Comparison of ENCODE assay signal across 16 cellular contexts in the genomic region with DNA sequence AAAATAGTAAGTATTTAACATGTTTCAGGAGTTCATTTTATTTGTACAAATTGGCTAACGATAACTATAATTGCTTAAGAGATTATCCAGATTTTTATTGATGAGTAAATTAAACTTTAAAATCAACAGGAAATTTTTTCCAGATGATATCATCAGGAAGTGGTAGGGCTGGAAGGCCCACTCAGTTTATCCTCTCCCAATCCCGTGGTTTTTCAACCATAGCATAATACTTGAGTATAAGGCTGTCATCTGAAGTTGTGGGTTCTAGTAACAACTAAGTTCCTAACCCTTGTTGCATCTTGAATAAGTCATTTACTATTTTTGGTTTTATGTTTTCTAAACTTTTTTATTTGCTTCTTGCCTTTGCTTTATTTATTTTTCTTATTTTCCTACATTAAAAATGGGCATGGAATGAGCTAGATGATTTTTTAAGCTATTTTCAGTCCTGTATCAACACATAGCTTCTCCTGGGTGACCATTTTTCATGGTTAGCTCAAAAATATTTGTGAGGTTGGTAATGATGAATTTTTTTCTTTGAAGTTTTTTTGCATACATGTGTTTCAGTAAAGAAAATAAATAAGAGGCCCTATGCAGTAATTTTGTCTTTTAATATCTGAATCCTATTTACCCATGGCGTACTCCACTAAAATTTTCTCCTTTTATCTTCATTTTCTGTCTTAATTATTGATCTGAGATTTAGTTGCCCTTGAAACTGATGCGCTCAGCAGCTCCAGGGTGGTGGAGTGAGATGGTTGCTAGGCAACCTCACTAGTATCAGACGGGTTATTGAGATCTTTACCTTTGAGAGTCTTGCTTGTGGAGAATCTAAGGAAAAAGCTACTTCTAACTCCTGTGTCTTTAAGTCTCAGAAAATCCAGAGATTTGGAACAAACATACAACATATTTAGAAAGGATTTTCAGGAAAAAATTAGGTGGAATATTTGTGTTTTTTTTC.
A peak's percentile ranks its signal among the peaks of the same experiment; 100 is the strongest.
DNase-seq lines count a peak whose midpoint lies in the region; ATAC-seq and TF ChIP-seq lines count a peak whose summit lies in the region.
"Had no signal": no experiment of that assay in that cellular context is flagged by ENCODE, and none has a peak within 500 bp of the region (broad histone marks: within the 10 kb centered on the region; RNA-seq: fewer than 3 reads in every experiment).

No MANE protein-coding gene starts in this region.

- in situ Hi-C loops in Caki2 (cut with HindIII; ENCODE audit: low pct_unique_long_range_greater_than_20kb, low sequenced_read_pairs) = no loop called here

- no peaks in the 10 kb centered on the region for H3K27me3 Mint-ChIP-seq in Calu3 (ENCODE audit: unreplicated experiment)
- H3K27me3 Mint-ChIP-seq: activated naive CD8-positive, alpha-beta T cell treated with anti-CD3 and anti-CD28 coated beads, Interleukin-2, amount 10 ng/mL, durations not matched to agents 7 days and 5 days; CD4-positive, CD25-positive, alpha-beta regulatory T cell had no signal

- H3K27ac ChIP-seq in left lung = no peak overlapping the region
- H3K27ac ChIP-seq in heart right ventricle = no peak overlapping the region
- H3K27ac ChIP-seq: dorsolateral prefrontal cortex had no signal

- H3K27me3 ChIP-seq in left lung (no peaks in the 10 kb centered on the region), heart right ventricle (no peaks in the 10 kb centered on the region)
- H3K27me3 ChIP-seq: dorsolateral prefrontal cortex had no signal

- no peaks in the 10 kb centered on the region for H3K36me3 Mint-ChIP-seq in Calu3 (ENCODE audit: insufficient read depth, unreplicated experiment)
- H3K36me3 Mint-ChIP-seq: activated naive CD8-positive, alpha-beta T cell treated with anti-CD3 and anti-CD28 coated beads, Interleukin-2, amount 10 ng/mL, durations not matched to agents 7 days and 5 days; CD4-positive, CD25-positive, alpha-beta regulatory T cell had no signal

- CTCF ChIA-PET in Calu3 (lab: Charles Lee) = interaction anchor here (0.6 kb wide), 1 partner anchor 1015 kb away, joined by 3 read pairs; no protein-coding TSS in a partner anchor

- H3K4me1 ChIP-seq in left lung = no peaks in the 10 kb centered on the region
- H3K4me1 ChIP-seq in heart right ventricle = no peaks in the 10 kb centered on the region

- ATAC-seq in left lung (peak; percentile 71), heart right ventricle (no peak)
- ATAC-seq: Panc1; stimulated activated naive CD8-positive, alpha-beta T cell treated with anti-CD3 and anti-CD28 coated beads, Interleukin-15, Interleukin-2, amounts not matched to agents 100 U/mL and 50 U/mL, for 24 hours had no signal

- no peaks in the 10 kb centered on the region for H3K4me1 Mint-ChIP-seq in Calu3 (ENCODE audit: low read depth, unreplicated experiment)
- H3K4me1 Mint-ChIP-seq: activated naive CD8-positive, alpha-beta T cell treated with anti-CD3 and anti-CD28 coated beads, Interleukin-2, amount 10 ng/mL, durations not matched to agents 7 days and 5 days; CD4-positive, CD25-positive, alpha-beta regulatory T cell had no signal

- H3K36me3 ChIP-seq in left lung (no peaks in the 10 kb centered on the region), heart right ventricle (no peaks in the 10 kb centered on the region)

- no peaks in the 10 kb centered on the region for H3K9me3 ChIP-seq in left lung
- peaks cover 0 to 7% (median 0%) of the 10 kb centered on the region in 11 donors for H3K9me3 ChIP-seq in heart right ventricle

- intact Hi-C loops in left lung (cut with DNase I) = no loop called here
- intact Hi-C loops in Calu3 (cut with micrococcal nuclease; ENCODE audit: unreplicated experiment) = no loop called here
- intact Hi-C loops in heart right ventricle (cut with DNase I) = no loop called here

- no TSS peak for BruUV-seq in Calu3 (replicated peaks; lab: Mats Ljungman, UMichigan)

- H3K4me3 ChIP-seq in left lung (no peak overlapping the region), heart right ventricle (no peak overlapping the region)
- H3K4me3 ChIP-seq: dorsolateral prefrontal cortex had no signal

- TF ChIP-seq CTCF in left lung (IDR thresholded peaks at IDR 0.05) (no peak), Calu3 (IDR thresholded peaks at IDR 0.05; ENCODE audit: unreplicated experiment) (no peak), heart right ventricle (IDR thresholded peaks at IDR 0.05) (no peak)

- H3K27ac Mint-ChIP-seq in Calu3 (ENCODE audit: unreplicated experiment) = no peak overlapping the region
- H3K27ac Mint-ChIP-seq: activated naive CD8-positive, alpha-beta T cell treated with anti-CD3 and anti-CD28 coated beads, Interleukin-2, amount 10 ng/mL, durations not matched to agents 7 days and 5 days; CD4-positive, CD25-positive, alpha-beta regulatory T cell had no signal

- peak; percentile 2 for DNase-seq in Caki2 (ENCODE audit: low read depth)
- DNase-seq in HS-5 (ENCODE audit: low read depth) = peak; percentile 56
- peak; percentile 35 for DNase-seq in astrocyte of the hippocampus (ENCODE audit: low read depth, low spot score)
- no peak for DNase-seq in left lung
- no peak for DNase-seq in NCI-H2081 (lab: John Stamatoyannopoulos, UW)
- no peak for DNase-seq in Calu3
- no peak for DNase-seq in heart right ventricle
- DNase-seq in putamen (ENCODE audit: low spot score) = no peak
- DNase-seq: activated naive CD8-positive, alpha-beta T cell treated with anti-CD3 and anti-CD28 coated beads, Interleukin-2, amount 10 ng/mL, durations not matched to agents 7 days and 5 days; CD4-positive, CD25-positive, alpha-beta regulatory T cell; dorsolateral prefrontal cortex; NCI-H2081 treated with DMSO at 0.1 percent for 48 hours; posterior cingulate gyrus; stimulated activated CD4-positive, alpha-beta T cell treated with anti-CD3 and anti-CD28 coated beads, Interleukin-4, amount 100 ng/mL, for 24 hours; stimulated activated naive CD8-positive, alpha-beta T cell treated with anti-CD3 and anti-CD28 coated beads, Interleukin-15, Interleukin-2, amounts not matched to agents 100 U/mL and 50 U/mL, for 24 hours had no signal

- no peak overlapping the region for H3K4me3 Mint-ChIP-seq in Calu3 (ENCODE audit: low read depth, unreplicated experiment)
- H3K4me3 Mint-ChIP-seq: activated naive CD8-positive, alpha-beta T cell treated with anti-CD3 and anti-CD28 coated beads, Interleukin-2, amount 10 ng/mL, durations not matched to agents 7 days and 5 days; CD4-positive, CD25-positive, alpha-beta regulatory T cell had no signal

- WGBS in heart right ventricle, 2 donors = 57 to 64% methylated on average over 5 of the region's 5 CpGs

- peaks cover 5% of the 10 kb centered on the region for H3K9me3 Mint-ChIP-seq in Calu3 (ENCODE audit: low read depth, unreplicated experiment)

Comparison
In these comparisons a context has a peak if more than half of its experiments do, and no peak if none do; other contexts are left out.
1. DNase-seq: peak in Caki2 (single experiment), HS-5 (single experiment) and astrocyte of the hippocampus (single experiment); none in left lung (0 of 2), NCI-H2081 (0 of 2), Calu3 (single experiment), heart right ventricle (0 of 2) and putamen (single experiment).